24 cellular contexts compared by ENCODE assay signal in the genomic region with DNA sequence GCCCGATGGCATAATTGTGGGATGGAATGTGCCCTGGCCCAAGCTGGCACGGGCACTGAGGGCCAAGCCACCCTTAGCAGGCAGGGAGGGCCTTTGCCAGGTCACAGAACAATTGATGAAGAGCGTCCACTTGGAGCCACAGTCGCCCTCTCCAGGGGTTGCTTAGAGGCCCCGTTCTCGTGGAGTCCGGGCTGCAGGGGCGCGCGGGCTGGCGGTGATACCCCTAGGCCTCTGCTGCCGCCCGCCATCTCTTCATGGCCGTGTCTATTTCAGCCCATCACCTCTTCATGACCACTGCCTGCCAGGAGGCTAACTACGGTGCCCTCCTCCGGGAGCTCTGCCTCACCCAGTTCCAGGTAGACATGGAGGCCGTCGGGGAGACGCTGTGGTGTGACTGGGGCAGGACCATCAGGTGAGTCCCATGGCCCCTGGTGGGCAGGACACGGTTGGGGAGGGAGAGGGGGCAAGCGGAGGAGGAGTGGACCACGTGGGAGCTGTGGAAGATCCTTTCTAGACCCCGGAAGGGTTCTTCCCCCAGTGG. TPM values are rescaled to one million over a fixed set of nuclear protein-coding genes. Genes with fewer than 3 reads are reported as not detected.
DNase-seq lines count a peak whose midpoint lies in the region; ATAC-seq and TF ChIP-seq lines count a peak whose summit lies in the region.
"Had no signal": no experiment of that assay in that cellular context is flagged by ENCODE, and none has a peak within 500 bp of the region (broad histone marks: within the 10 kb centered on the region; RNA-seq: fewer than 3 reads in every experiment).

No MANE protein-coding gene starts in this region.

- no peak overlapping the region for H3K9ac ChIP-seq in neuronal stem cell (ENCODE audit: low read depth, low read length, poor library complexity)

- H4K8ac ChIP-seq in neuronal stem cell (ENCODE audit: low read depth, low read length): no peak overlapping the region

- H3K4me3 Mint-ChIP-seq in natural killer cell: no peak overlapping the region
- no peak overlapping the region for H3K4me3 Mint-ChIP-seq in natural killer cell treated with Interleukin-12 subunit alpha and Interleukin-12 subunit beta and Interleukin-15 and Interleukin-18, amount 100 ng/mL, for 72 hours
- H3K4me3 Mint-ChIP-seq: activated T-cell treated with anti-CD3 and anti-CD28 coated beads, Interleukin-2, amount 50 U/mL, for 4 hours; immature natural killer cell had no signal

- no peak overlapping the region for H3K27ac Mint-ChIP-seq in natural killer cell
- H3K27ac Mint-ChIP-seq in natural killer cell treated with Interleukin-12 subunit alpha and Interleukin-12 subunit beta and Interleukin-15 and Interleukin-18, amount 100 ng/mL, for 72 hours: no peak overlapping the region

- peaks cover 0 to 8% of the 10 kb centered on the region in 2 donors for H3K9me3 ChIP-seq in neuronal stem cell (replicated peaks in 1 of 2; ENCODE audit: control insufficient read depth in 2 of 2, insufficient read depth in 1 of 2, low read depth in 1 of 2, low read length in 2 of 2)
- no peaks in the 10 kb centered on the region for H3K9me3 ChIP-seq in uterus
- H3K9me3 ChIP-seq: body of pancreas, psoas muscle had no signal

- H3K4me3 ChIP-seq in neuronal stem cell (ENCODE audit: low read length in 2 of 2) (no peak overlapping the region), uterus (no peak overlapping the region)
- H3K4me3 ChIP-seq: body of pancreas, psoas muscle, SK-N-MC had no signal

- no peaks in the 10 kb centered on the region for H3K9me3 Mint-ChIP-seq in natural killer cell
- H3K9me3 Mint-ChIP-seq in natural killer cell treated with Interleukin-12 subunit alpha and Interleukin-12 subunit beta and Interleukin-15 and Interleukin-18, amount 100 ng/mL, for 72 hours: no peaks in the 10 kb centered on the region
- H3K9me3 Mint-ChIP-seq: immature natural killer cell had no signal

- no peak overlapping the region for H2BK12ac ChIP-seq in neuronal stem cell (ENCODE audit: low read length)

- H3K27ac ChIP-seq in neuronal stem cell (replicated peaks; ENCODE audit: low read length) (no peak overlapping the region), uterus (peak overlapping the region; percentile 98 to 100)
- H3K27ac ChIP-seq: psoas muscle had no signal

- H3K23ac ChIP-seq in neuronal stem cell (ENCODE audit: low read depth, low read length, poor library complexity): no peak overlapping the region

- peak overlapping the region; percentile 35 for H2AK5ac ChIP-seq in neuronal stem cell (ENCODE audit: low read depth, low read length)

- TF ChIP-seq POLR2A in uterus (IDR thresholded peaks at IDR 0.05): no peak

- H3K4ac ChIP-seq in neuronal stem cell (ENCODE audit: low read length): peak overlapping the region; percentile 71

- no peak for TF ChIP-seq CTCF in natural killer cell (IDR thresholded peaks at IDR 0.05)
- no peak for TF ChIP-seq CTCF in uterus (IDR thresholded peaks at IDR 0.05)

- H2AFZ ChIP-seq in neuronal stem cell (ENCODE audit: low read length): no peak overlapping the region

- H3K4me2 ChIP-seq in neuronal stem cell (ENCODE audit: insufficient read depth, low read length, poor library complexity, severe bottlenecking): no peak overlapping the region

- H3K36me3 ChIP-seq in neuronal stem cell (replicated peaks in 1 of 2; ENCODE audit: control insufficient read depth in 2 of 2, insufficient read depth in 2 of 2, low read length in 2 of 2) (no peaks in the 10 kb centered on the region), uterus (no peaks in the 10 kb centered on the region)

- H4K91ac ChIP-seq in neuronal stem cell (ENCODE audit: low read depth, low read length, poor library complexity): no peak overlapping the region

- intact Hi-C loops in natural killer cell (cut with micrococcal nuclease): no loop called here
- intact Hi-C loops in left ventricle myocardium superior (cut with micrococcal nuclease): no loop called here
- intact Hi-C loops in uterus (cut with DNase I; ENCODE audit: low total_unique reads): no loop called here

- H3K14ac ChIP-seq in neuronal stem cell (ENCODE audit: low read length): no peak overlapping the region

- H3K4me1 ChIP-seq in neuronal stem cell (ENCODE audit: control insufficient read depth in 2 of 2, insufficient read depth in 1 of 2, low read depth in 1 of 2, low read length in 2 of 2) (peaks cover 3 to 11% of the 10 kb centered on the region in 2 donors), uterus (peaks cover 24 to 63% of the 10 kb centered on the region in 2 donors)

- H3K18ac ChIP-seq in neuronal stem cell (ENCODE audit: low read length): peak overlapping the region; percentile 46

- no peak for ATAC-seq in natural killer cell
- ATAC-seq in natural killer cell treated with Interleukin-12 subunit alpha and Interleukin-12 subunit beta and Interleukin-15 and Interleukin-18, amount 100 ng/mL, for 72 hours: no peak
- ATAC-seq in left ventricle myocardium superior: peak; percentile 48
- no peak for ATAC-seq in GM18868 (IDR thresholded peaks at IDR 0.05; ENCODE audit: unreplicated experiment)
- ATAC-seq: activated T-cell treated with anti-CD3 and anti-CD28 coated beads, Interleukin-2, amount 50 U/mL, for 4 hours; body of pancreas; HCT116; psoas muscle had no signal

- no peak overlapping the region for H2BK120ac ChIP-seq in neuronal stem cell (ENCODE audit: low read depth, low read length)

- no CpG with 5 or more reads among the region's 23 CpGs for WGBS in neuronal stem cell (ENCODE audit: extremely low coverage in 2 of 2, insufficient read length in 2 of 2, insufficient replicate concordance in 1 of 2), 2 donors

- peak overlapping the region; percentile 42 for H2BK5ac ChIP-seq in neuronal stem cell (ENCODE audit: low read length)

- peaks cover 0 to 10% of the 10 kb centered on the region in 2 donors for H3K4me1 Mint-ChIP-seq in natural killer cell
- peaks cover 0 to 5% of the 10 kb centered on the region in 2 donors for H3K4me1 Mint-ChIP-seq in natural killer cell treated with Interleukin-12 subunit alpha and Interleukin-12 subunit beta and Interleukin-15 and Interleukin-18, amount 100 ng/mL, for 72 hours (ENCODE audit: low read depth in 2 of 2)

- no peaks in the 10 kb centered on the region for H3K27me3 Mint-ChIP-seq in natural killer cell (ENCODE audit: low read depth in 2 of 2)
- no peaks in the 10 kb centered on the region for H3K27me3 Mint-ChIP-seq in natural killer cell treated with Interleukin-12 subunit alpha and Interleukin-12 subunit beta and Interleukin-15 and Interleukin-18, amount 100 ng/mL, for 72 hours

- peaks cover 0 to 4% (median 0%) of the 10 kb centered on the region in 3 experiments for H3K27me3 ChIP-seq in neuronal stem cell (ENCODE audit: control insufficient read depth in 3 of 3, insufficient read depth in 3 of 3, low read depth in 1 of 3, low read length in 3 of 3)
- H3K27me3 ChIP-seq in uterus: no peaks in the 10 kb centered on the region
- H3K27me3 ChIP-seq: body of pancreas had no signal

- no peak overlapping the region for H2BK15ac ChIP-seq in neuronal stem cell (ENCODE audit: low read length)

- H3K79me1 ChIP-seq in neuronal stem cell (ENCODE audit: low read depth, low read length): no peaks in the 10 kb centered on the region

- H3K36me3 Mint-ChIP-seq in natural killer cell: no peaks in the 10 kb centered on the region
- H3K36me3 Mint-ChIP-seq in natural killer cell treated with Interleukin-12 subunit alpha and Interleukin-12 subunit beta and Interleukin-15 and Interleukin-18, amount 100 ng/mL, for 72 hours: no peaks in the 10 kb centered on the region

- peak; percentile 13 for DNase-seq in natural killer cell
- DNase-seq in natural killer cell treated with Interleukin-12 subunit alpha and Interleukin-12 subunit beta and Interleukin-15 and Interleukin-18, amount 100 ng/mL, for 72 hours (ENCODE audit: low spot score): no peak
- no peak for DNase-seq in left ventricle myocardium superior
- DNase-seq in neuronal stem cell (ENCODE audit: low spot score): no peak
- DNase-seq in uterus: peak; percentile 16 to 23
- DNase-seq in NCI-H2196 treated with DMSO at 0.1 percent for 48 hours (lab: John Stamatoyannopoulos, UW; ENCODE audit: unreplicated experiment): no peak
- no peak for DNase-seq in activated T-cell treated with anti-CD3 and anti-CD28 coated beads, Interleukin-2, amount 50 U/mL, for 1 hour
- DNase-seq: activated naive CD4-positive, alpha-beta T cell treated with Interleukin-2 at 50 U/mL for 16 hours; activated T-cell treated with anti-CD3 and anti-CD28 coated beads, Interleukin-2, amount 50 U/mL, for 4 hours; hypothalamus; immature natural killer cell; IMR-90; NCI-H1092; NCI-H1694; NCI-H510A; stimulated activated CD4-positive, alpha-beta T cell treated with anti-CD3 and anti-CD28 coated beads, Interleukin-15, amount 100 ng/mL, for 24 hours; stimulated activated CD4-positive, alpha-beta T cell treated with anti-CD3 and anti-CD28 coated beads, Interleukin-4, amount 100 ng/mL, for 4 hours; T-helper 1 cell had no signal

RNA-seq across cellular contexts. Expression of a gene that starts 17.6 kb away (rescaled TPM):
- total RNA-seq in natural killer cell (10 to 100 TPM in 1 of 3 donors, 1 to 10 TPM in 2; 3.9 to 11.0 (median 4.9) TPM), left ventricle myocardium superior (151 TPM), uterus (100 to 1,000 TPM in 3 of 4 donors, 10 to 100 TPM in 1; 44.1 to 591 (median 424) TPM)
- total RNA-seq in natural killer cell treated with Interleukin-12 subunit alpha and Interleukin-12 subunit beta and Interleukin-15 and Interleukin-18, amount 100 ng/mL, for 72 hours: 1 to 10 TPM; 1.5 to 7.4 TPM
- 0.04 TPM for polyA plus RNA-seq in neuronal stem cell (2013, experiment 1 of 2)
- 0.07 TPM for polyA plus RNA-seq in neuronal stem cell (2013, experiment 2 of 2)
- total RNA-seq: G401 had no signal

Comparison
In these comparisons a context has a peak if more than half of its experiments do, and no peak if none do; other contexts are left out.
1. DNase-seq: peak in natural killer cell (single experiment) and uterus (2 of 2); none in natural killer cell treated with Interleukin-12 subunit alpha and Interleukin-12 subunit beta and Interleukin-15 and Interleukin-18, amount 100 ng/mL, for 72 hours (single experiment), left ventricle myocardium superior (single experiment), neuronal stem cell (single experiment), NCI-H2196 treated with DMSO at 0.1 percent for 48 hours (single experiment) and activated T-cell treated with anti-CD3 and anti-CD28 coated beads, Interleukin-2, amount 50 U/mL, for 1 hour (single experiment).